8 cellular contexts compared by ENCODE assay signal in the genomic region with DNA sequence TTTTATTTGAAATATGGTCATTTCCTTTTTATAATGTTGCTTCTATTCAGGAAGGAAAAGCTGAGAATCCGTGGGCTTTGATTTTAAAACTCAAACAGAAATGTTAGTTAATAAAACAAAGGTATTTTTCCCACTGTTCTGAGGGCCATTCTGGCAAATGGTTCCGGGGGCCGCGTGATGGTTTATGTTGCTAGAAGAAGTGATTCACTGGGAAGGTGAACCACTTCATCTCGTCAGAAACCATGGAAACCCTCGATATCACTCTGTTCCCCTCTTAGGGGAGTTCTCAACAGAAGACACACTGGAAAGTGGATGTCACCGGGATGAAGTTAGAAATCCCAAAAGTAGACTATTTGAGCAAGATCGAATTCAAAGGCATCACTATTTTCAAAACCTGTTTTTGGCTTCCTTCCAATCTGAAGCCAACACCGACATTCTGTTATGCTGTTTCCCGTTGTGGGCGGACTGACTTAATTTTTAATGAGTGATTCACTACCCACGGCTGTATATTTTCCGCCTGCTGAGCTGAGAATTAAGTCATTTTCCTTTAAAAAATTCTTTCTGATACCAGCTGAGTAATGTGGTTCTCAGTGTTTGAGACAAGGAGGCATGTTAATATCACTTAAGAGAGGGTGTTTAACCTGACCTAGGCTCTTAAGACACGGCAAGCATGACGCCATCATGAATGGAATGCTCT.
A peak's percentile ranks its signal among the peaks of the same experiment; 100 is the strongest.
DNase-seq lines count a peak whose midpoint lies in the region; ATAC-seq, FAIRE-seq and TF ChIP-seq lines count a peak whose summit lies in the region.

No MANE protein-coding gene starts in this region.

- H2BK120ac ChIP-seq in mesenchymal stem cell (ENCODE audit: low read depth, low read length): no peak overlapping the region

- TF ChIP-seq POLR2A in right lobe of liver (IDR thresholded peaks at IDR 0.05): no peak
- no peak for TF ChIP-seq POLR2A in HepG2 (IDR thresholded peaks at IDR 0.05; ENCODE audit: insufficient read depth in 1 of 2, low read depth in 2 of 2, low read length in 2 of 2)
- TF ChIP-seq POLR2A in suprapubic skin (IDR thresholded peaks at IDR 0.05): no peak

- WGBS in right lobe of liver (ENCODE audit: insufficient coverage, low coverage, low lambda C conversion rate, missing lambda C conversion rate): 47% methylated on average over 15 of the region's 15 CpGs
- WGBS in HepG2 (ENCODE audit: low lambda C conversion rate): 26% methylated on average over 15 of the region's 15 CpGs
- WGBS in mesenchymal stem cell: 5% methylated on average over 12 of the region's 15 CpGs
- 41% methylated on average over 15 of the region's 15 CpGs for WGBS in suprapubic skin

- no peak for TF ChIP-seq EP300 in HepG2 (IDR thresholded peaks at IDR 0.05; ENCODE audit: low read depth in 2 of 2, low read length in 2 of 2)
- TF ChIP-seq EP300 in HepG2 (CRISPR knock-in tag; IDR thresholded peaks at IDR 0.05; ENCODE audit: borderline replicate concordance): no peak
- TF ChIP-seq EP300 in suprapubic skin (IDR thresholded peaks at IDR 0.05): no peak

- H3K18ac ChIP-seq in mesenchymal stem cell (ENCODE audit: low read depth in 1 of 2, low read length in 2 of 2): peak overlapping the region in 1 of 2 experiments; percentile 14

- H3K27ac ChIP-seq in right lobe of liver (peak overlapping the region in 2 of 3 donors; percentile 5 to 12), HepG2 (ENCODE audit: extremely low read length, insufficient read depth, low read length) (no peak overlapping the region), mesenchymal stem cell (ENCODE audit: low read length, poor library complexity, severe bottlenecking) (peak overlapping the region; percentile 99), suprapubic skin (peak overlapping the region; percentile 45)

- ATAC-seq in right lobe of liver: peak in 3 of 4 donors; percentile 15 to 64 (median 51)
- no peak for ATAC-seq in HepG2
- no peak for ATAC-seq in GM21717 (IDR thresholded peaks at IDR 0.05; ENCODE audit: unreplicated experiment)

- peaks cover 11% of the 10 kb centered on the region for H3K27me3 Mint-ChIP-seq in activated naive CD8-positive, alpha-beta T cell treated with anti-CD3 and anti-CD28 coated beads for 36 hours

- peaks cover 0 to 9% (median 0%) of the 10 kb centered on the region in 4 donors for H3K4me1 ChIP-seq in right lobe of liver
- no peaks in the 10 kb centered on the region for H3K4me1 ChIP-seq in HepG2 (ENCODE audit: insufficient read depth, low read length)
- peaks cover 17% of the 10 kb centered on the region for H3K4me1 ChIP-seq in mesenchymal stem cell (ENCODE audit: control insufficient read depth, insufficient read depth, low read depth, low read length)
- H3K4me1 ChIP-seq in suprapubic skin: peaks cover 25% of the 10 kb centered on the region

- no peaks in the 10 kb centered on the region for H4K20me1 ChIP-seq in HepG2 (ENCODE audit: insufficient read depth, low read length)

- TF ChIP-seq RAD21 in HepG2 (CRISPR knock-in tag; IDR thresholded peaks at IDR 0.05): no peak

- peak overlapping the region; percentile 95 for H3K27ac Mint-ChIP-seq in activated naive CD8-positive, alpha-beta T cell treated with anti-CD3 and anti-CD28 coated beads for 36 hours

- no peaks in the 10 kb centered on the region for H3K9me3 Mint-ChIP-seq in activated naive CD8-positive, alpha-beta T cell treated with anti-CD3 and anti-CD28 coated beads for 36 hours

- H3K36me3 Mint-ChIP-seq in activated naive CD8-positive, alpha-beta T cell treated with anti-CD3 and anti-CD28 coated beads for 36 hours: no peaks in the 10 kb centered on the region

- H3K4me1 Mint-ChIP-seq in activated naive CD8-positive, alpha-beta T cell treated with anti-CD3 and anti-CD28 coated beads for 36 hours: peaks cover 49% of the 10 kb centered on the region

- H3K4me3 Mint-ChIP-seq in activated naive CD8-positive, alpha-beta T cell treated with anti-CD3 and anti-CD28 coated beads for 36 hours: peak overlapping the region; percentile 68

- DNase-seq in right lobe of liver: no peak
- no peak for DNase-seq in HepG2 (ENCODE audit: low spot score)
- peak; percentile 64 for DNase-seq in activated naive CD8-positive, alpha-beta T cell treated with anti-CD3 and anti-CD28 coated beads for 36 hours
- DNase-seq in mesenchymal stem cell: peak; percentile 90
- no peak for DNase-seq in suprapubic skin (ENCODE audit: low spot score in 2 of 2)
- DNase-seq in NCI-H1105 treated with DMSO at 0.1 percent for 48 hours (lab: John Stamatoyannopoulos, UW): no peak
- no peak for DNase-seq in OCI-M2 (lab: John Stamatoyannopoulos, UW; ENCODE audit: unreplicated experiment)

- H3K23ac ChIP-seq in mesenchymal stem cell (ENCODE audit: low read length in 2 of 2): no peak overlapping the region

- H3K4me2 ChIP-seq in HepG2 (ENCODE audit: low read depth, low read length) (no peak overlapping the region), mesenchymal stem cell (ENCODE audit: low read length, poor library complexity, severe bottlenecking) (peak overlapping the region; percentile 23)

- POLR2A ChIA-PET in HepG2 (lab: Yijun Ruan, JAX): no interaction called here

- H3K27me3 ChIP-seq in right lobe of liver (no peaks in the 10 kb centered on the region), HepG2 (ENCODE audit: control insufficient read depth in 1 of 2, insufficient read depth in 2 of 2, low read length in 2 of 2) (peaks cover 0 to 39% of the 10 kb centered on the region in 2 experiments; a peak in 3 of 5 replicates), mesenchymal stem cell (ENCODE audit: control insufficient read depth in 1 of 2, insufficient read depth in 1 of 2, low read length in 2 of 2) (no peaks in the 10 kb centered on the region), suprapubic skin (peaks cover 4% of the 10 kb centered on the region)

- TF ChIP-seq CTCF in right lobe of liver (IDR thresholded peaks at IDR 0.05): no peak
- TF ChIP-seq CTCF in HepG2 (CRISPR knock-in tag; IDR thresholded peaks at IDR 0.05): no peak
- no peak for TF ChIP-seq CTCF in suprapubic skin (IDR thresholded peaks at IDR 0.05)

- intact Hi-C loops in right lobe of liver (cut with DNase I): no loop called here
- intact Hi-C loops in HepG2 (cut with micrococcal nuclease; ENCODE audit: unreplicated experiment): no loop called here

- peak overlapping the region in 1 of 2 experiments; percentile 35 for H3K4ac ChIP-seq in mesenchymal stem cell (ENCODE audit: low read depth in 1 of 2, low read length in 2 of 2)

- H3K36me3 ChIP-seq in right lobe of liver: no peaks in the 10 kb centered on the region
- no peaks in the 10 kb centered on the region for H3K36me3 ChIP-seq in HepG2 (replicated peaks in 1 of 2; ENCODE audit: control insufficient read depth in 1 of 2, insufficient read depth in 2 of 2, low read length in 2 of 2)
- H3K36me3 ChIP-seq in mesenchymal stem cell (ENCODE audit: control insufficient read depth in 1 of 2, insufficient read depth in 2 of 2, low read depth in 1 of 2, low read length in 2 of 2): no peaks in the 10 kb centered on the region
- no peaks in the 10 kb centered on the region for H3K36me3 ChIP-seq in suprapubic skin

- H3K79me1 ChIP-seq in mesenchymal stem cell (replicated peaks; ENCODE audit: low read length, poor library complexity, severe bottlenecking): peaks cover 4% of the 10 kb centered on the region

- H2BK15ac ChIP-seq in mesenchymal stem cell (ENCODE audit: low read depth, poor library complexity, severe bottlenecking): no peak overlapping the region

- H3K9me3 ChIP-seq in right lobe of liver: no peaks in the 10 kb centered on the region
- H3K9me3 ChIP-seq in HepG2 (ENCODE audit: low read length): no peaks in the 10 kb centered on the region
- H3K9me3 ChIP-seq in mesenchymal stem cell (ENCODE audit: control insufficient read depth, low read length): no peaks in the 10 kb centered on the region
- no peaks in the 10 kb centered on the region for H3K9me3 ChIP-seq in suprapubic skin

- BruUV-seq in HepG2 (replicated peaks; lab: Mats Ljungman, UMichigan): no TSS peak

- FAIRE-seq in HepG2 (lab: Jason Lieb, UNC): no peak

- H3K14ac ChIP-seq in mesenchymal stem cell (ENCODE audit: low read length in 2 of 2): no peak overlapping the region

- H3K79me2 ChIP-seq in HepG2 (ENCODE audit: insufficient read depth, low read length): no peaks in the 10 kb centered on the region

- H2BK12ac ChIP-seq in mesenchymal stem cell (ENCODE audit: low read length in 2 of 2): no peak overlapping the region

- no peak overlapping the region for H2AK5ac ChIP-seq in mesenchymal stem cell (ENCODE audit: low read length, severe bottlenecking)

- H3K9ac ChIP-seq in HepG2 (ENCODE audit: insufficient read depth, low read depth, low read length) (no peak overlapping the region), mesenchymal stem cell (ENCODE audit: low read length) (peak overlapping the region; percentile 74)

- H4K8ac ChIP-seq in mesenchymal stem cell (ENCODE audit: low read length): no peak overlapping the region

- no peak overlapping the region for H4K91ac ChIP-seq in mesenchymal stem cell (ENCODE audit: low read length)

- CTCF ChIA-PET in HepG2 (lab: Yijun Ruan, JAX; ENCODE audit: low intra/inter-chr PET ratio, low total read pairs): no interaction called here

- no peak overlapping the region for H2AFZ ChIP-seq in HepG2 (ENCODE audit: low read length)
- H2AFZ ChIP-seq in mesenchymal stem cell (ENCODE audit: low read depth, low read length): no peak overlapping the region

- H3K4me3 ChIP-seq in right lobe of liver (no peak overlapping the region), HepG2 (replicated peaks in 1 of 3; ENCODE audit: insufficient read depth in 1 of 3, low read depth in 2 of 3, low read length in 3 of 3) (no peak overlapping the region), mesenchymal stem cell (ENCODE audit: insufficient read depth in 1 of 2, low read depth in 1 of 2, low read length in 2 of 2) (peak overlapping the region in 1 of 2 experiments; percentile 61), suprapubic skin (no peak overlapping the region)

- in situ Hi-C loops in HepG2 (cut with HindIII; ENCODE audit: extremely low pct_ligation_motif_present, low pct_unique_long_range_greater_than_20kb): no loop called here

- peak overlapping the region; percentile 24 for H2BK5ac ChIP-seq in mesenchymal stem cell (ENCODE audit: low read depth, low read length, poor library complexity, severe bottlenecking)

Comparison
In these comparisons a context has a peak if more than half of its experiments do, and no peak if none do; other contexts are left out.
1. ATAC-seq: peak in right lobe of liver (3 of 4); none in HepG2 (single experiment) and GM21717 (single experiment).
2. DNase-seq: peak in activated naive CD8-positive, alpha-beta T cell treated with anti-CD3 and anti-CD28 coated beads for 36 hours (single experiment) and mesenchymal stem cell (single experiment); none in right lobe of liver (0 of 3), HepG2 (single experiment), suprapubic skin (0 of 2), NCI-H1105 treated with DMSO at 0.1 percent for 48 hours (single experiment) and OCI-M2 (single experiment).